1 cellular context compared by ENCODE assay signal in the genomic region with DNA sequence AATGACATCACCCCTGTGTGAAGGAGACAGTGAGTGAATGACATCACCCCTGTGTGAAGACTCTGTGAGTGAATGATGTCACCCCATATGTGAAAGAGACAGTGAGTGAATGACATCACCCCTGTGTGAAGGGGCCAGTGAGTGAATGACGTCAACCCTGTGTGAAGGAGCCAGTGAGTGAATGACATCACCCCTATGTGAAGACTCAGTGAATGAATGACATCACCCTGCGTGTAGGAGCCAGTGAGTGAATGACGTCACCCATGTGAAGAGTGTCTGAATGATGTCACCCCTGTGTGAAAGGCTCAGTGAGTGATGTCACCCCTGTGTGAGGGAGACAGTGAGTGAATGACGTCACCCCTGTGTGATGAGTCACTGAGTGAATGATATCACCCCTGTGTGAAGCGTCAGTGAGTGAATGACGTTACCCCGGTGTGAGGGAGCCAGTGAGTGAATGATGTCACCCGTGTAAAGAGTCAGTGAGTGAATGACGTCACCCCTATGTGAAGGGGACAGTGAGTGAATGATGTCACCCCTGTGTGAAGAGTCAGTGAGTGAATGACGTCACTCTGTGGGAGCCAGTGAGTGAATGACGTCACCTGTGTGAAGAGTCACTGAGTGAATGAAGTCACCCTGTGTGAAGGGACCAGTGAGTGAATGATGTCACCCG.
TF ChIP-seq lines count a peak whose summit lies in the region.

No MANE protein-coding gene starts in this region.

TF ChIP-seq in HEK293, 187 proteins besides CTCF, POLR2A, EP300 and RAD21 (continued from another document):
- TF ChIP-seq, protein P1, sequence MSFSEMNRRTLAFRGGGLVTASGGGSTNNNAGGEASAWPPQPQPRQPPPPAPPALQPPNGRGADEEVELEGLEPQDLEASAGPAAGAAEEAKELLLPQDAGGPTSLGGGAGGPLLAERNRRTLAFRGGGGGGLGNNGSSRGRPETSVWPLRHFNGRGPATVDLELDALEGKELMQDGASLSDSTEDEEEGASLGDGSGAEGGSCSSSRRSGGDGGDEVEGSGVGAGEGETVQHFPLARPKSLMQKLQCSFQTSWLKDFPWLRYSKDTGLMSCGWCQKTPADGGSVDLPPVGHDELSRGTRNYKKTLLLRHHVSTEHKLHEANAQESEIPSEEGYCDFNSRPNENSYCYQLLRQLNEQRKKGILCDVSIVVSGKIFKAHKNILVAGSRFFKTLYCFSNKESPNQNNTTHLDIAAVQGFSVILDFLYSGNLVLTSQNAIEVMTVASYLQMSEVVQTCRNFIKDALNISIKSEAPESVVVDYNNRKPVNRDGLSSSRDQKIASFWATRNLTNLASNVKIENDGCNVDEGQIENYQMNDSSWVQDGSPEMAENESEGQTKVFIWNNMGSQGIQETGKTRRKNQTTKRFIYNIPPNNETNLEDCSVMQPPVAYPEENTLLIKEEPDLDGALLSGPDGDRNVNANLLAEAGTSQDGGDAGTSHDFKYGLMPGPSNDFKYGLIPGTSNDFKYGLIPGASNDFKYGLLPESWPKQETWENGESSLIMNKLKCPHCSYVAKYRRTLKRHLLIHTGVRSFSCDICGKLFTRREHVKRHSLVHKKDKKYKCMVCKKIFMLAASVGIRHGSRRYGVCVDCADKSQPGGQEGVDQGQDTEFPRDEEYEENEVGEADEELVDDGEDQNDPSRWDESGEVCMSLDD (tag by site-specific recombination; IDR thresholded peaks at IDR 0.05): peak; percentile 73
- TF ChIP-seq ZNF366 (tag by site-specific recombination; conservative IDR thresholded peaks at IDR 0.05): peak; percentile 56
